Comparison of ENCODE assay signal across 17 cellular contexts in the genomic region with DNA sequence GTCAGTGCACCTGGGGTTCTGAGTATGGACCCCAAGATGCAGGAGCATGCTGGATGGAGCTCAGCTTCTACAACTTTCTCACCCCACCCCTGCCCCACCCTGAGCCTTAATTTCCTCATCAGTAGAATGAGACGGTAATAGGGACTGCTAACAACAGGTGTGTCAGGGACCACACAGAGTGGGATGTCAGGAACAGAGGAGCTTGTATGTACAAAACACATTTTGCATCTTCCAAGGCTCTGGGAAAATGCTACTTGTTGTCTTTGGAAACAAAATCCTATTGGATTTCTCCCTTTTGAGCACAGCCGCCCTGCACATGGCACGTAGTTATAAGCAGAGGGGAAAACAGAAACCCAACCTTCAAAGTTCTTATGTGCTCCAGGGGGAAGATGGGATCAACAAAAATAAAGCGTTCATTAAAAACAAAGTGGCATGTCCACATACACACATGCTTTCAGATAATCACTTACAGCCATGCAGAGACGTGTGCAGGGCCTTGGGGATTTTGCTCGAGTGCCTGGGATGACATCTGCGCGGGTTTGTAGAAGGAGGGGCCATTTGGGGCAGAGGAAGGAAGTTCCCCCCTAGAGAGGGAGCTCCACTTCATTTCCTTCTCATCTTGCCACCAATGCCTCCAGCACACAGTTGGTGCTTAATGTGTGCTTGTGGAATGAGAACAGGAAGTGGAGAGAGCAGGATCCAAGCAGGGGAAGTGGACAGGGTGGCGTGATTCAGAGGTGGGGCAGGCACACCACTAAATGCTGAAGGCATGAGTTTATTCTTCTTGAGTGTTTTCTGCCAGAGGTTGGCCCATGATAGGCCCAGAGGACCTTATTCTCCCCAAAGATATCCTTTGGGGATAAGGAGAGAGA.
"Had no signal": no experiment of that assay in that cellular context is flagged by ENCODE, and none has a peak within 500 bp of the region (broad histone marks: within the 10 kb centered on the region; RNA-seq: fewer than 3 reads in every experiment).

No MANE protein-coding gene starts in this region.

- H3K27ac ChIP-seq: lower lobe of right lung, ovary, stomach, testis, upper lobe of left lung had no signal

- ATAC-seq: activated T-cell treated with anti-CD3 and anti-CD28 coated beads, Interleukin-2, amount 50 U/mL, for 4 hours; lower lobe of right lung; sciatic nerve; WTC11 had no signal

- H3K36me3 ChIP-seq: lower lobe of right lung, ovary, stomach, upper lobe of left lung had no signal

- DNase-seq: activated CD4-positive, alpha-beta memory T cell treated with anti-CD3 and anti-CD28 coated beads, Interleukin-2, amount 10 ng/mL, durations not matched to agents 7 days and 5 days; activated CD4-positive, alpha-beta T cell treated with anti-CD3 and anti-CD28 coated beads for 4 hours; activated gamma-delta T cell treated with Interleukin-2 at 50 U/mL for 16 hours; activated naive CD8-positive, alpha-beta T cell treated with anti-CD3 and anti-CD28 coated beads, Interleukin-2, amount 10 ng/mL, durations not matched to agents 7 days and 5 days; activated T-cell treated with anti-CD3 and anti-CD28 coated beads, Interleukin-2, amount 50 U/mL, for 4 hours; cortex of kidney; effector memory CD4-positive, alpha-beta T cell; foreskin melanocyte; head of caudate nucleus; lower lobe of right lung; ovary; stimulated activated CD4-positive, alpha-beta T cell treated with anti-CD3 and anti-CD28 coated beads, Interleukin-1b, Interleukin-23, amount 100 ng/mL, for 48 hours; stomach; testis; upper lobe of left lung had no signal

- H3K4me1 ChIP-seq: testis had no signal

- H3K9me3 ChIP-seq: lower lobe of right lung, ovary, stomach, testis, upper lobe of left lung had no signal

- H3K27me3 ChIP-seq: ovary, stomach, testis, upper lobe of left lung had no signal

- H3K4me3 ChIP-seq: lower lobe of right lung, ovary, stomach, testis, upper lobe of left lung had no signal
